Comparison of ENCODE assay signal across 2 cellular contexts in the genomic region with DNA sequence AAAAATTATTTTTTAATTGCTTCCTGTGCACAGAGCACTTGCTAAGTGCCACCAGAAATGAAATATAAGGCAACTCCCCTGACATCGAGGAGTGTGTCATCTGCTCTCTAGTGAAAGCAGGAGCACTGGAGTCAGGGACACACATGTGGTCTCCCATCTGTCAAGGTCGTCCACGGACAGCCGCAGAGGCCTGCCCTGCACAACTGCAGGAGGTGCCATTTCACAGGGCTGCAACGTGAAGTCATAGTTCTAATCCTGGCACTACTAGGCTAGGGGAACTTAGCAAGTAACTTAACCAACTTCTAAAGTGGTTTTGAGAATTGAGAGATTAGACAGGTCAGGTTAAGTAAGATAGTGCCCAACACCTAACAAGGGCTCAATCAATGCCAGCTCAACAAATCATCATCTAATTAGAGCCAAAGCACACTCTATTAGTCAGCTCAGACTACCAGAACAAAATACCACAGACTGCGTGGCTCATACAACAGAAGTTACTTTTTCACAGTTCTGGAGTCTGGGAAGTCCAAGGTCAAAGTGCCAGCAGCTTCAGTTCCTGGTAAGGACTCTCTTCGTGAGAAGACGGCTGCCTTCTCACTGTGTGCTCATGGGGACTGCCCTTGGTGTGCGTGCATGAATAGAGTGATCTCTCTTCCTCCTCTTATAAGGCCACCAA.
TF ChIP-seq lines count a peak whose summit lies in the region.

No MANE protein-coding gene starts in this region.

TF ChIP-seq in GM23338, 12 proteins besides CTCF, POLR2A, EP300 and RAD21:
- TF ChIP-seq, protein P1, sequence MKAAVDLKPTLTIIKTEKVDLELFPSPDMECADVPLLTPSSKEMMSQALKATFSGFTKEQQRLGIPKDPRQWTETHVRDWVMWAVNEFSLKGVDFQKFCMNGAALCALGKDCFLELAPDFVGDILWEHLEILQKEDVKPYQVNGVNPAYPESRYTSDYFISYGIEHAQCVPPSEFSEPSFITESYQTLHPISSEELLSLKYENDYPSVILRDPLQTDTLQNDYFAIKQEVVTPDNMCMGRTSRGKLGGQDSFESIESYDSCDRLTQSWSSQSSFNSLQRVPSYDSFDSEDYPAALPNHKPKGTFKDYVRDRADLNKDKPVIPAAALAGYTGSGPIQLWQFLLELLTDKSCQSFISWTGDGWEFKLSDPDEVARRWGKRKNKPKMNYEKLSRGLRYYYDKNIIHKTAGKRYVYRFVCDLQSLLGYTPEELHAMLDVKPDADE (IDR thresholded peaks at IDR 0.05) = no peak
- no peak for TF ChIP-seq NANOG (IDR thresholded peaks at IDR 0.05; ENCODE audit: borderline replicate concordance)
- TF ChIP-seq, protein P2, sequence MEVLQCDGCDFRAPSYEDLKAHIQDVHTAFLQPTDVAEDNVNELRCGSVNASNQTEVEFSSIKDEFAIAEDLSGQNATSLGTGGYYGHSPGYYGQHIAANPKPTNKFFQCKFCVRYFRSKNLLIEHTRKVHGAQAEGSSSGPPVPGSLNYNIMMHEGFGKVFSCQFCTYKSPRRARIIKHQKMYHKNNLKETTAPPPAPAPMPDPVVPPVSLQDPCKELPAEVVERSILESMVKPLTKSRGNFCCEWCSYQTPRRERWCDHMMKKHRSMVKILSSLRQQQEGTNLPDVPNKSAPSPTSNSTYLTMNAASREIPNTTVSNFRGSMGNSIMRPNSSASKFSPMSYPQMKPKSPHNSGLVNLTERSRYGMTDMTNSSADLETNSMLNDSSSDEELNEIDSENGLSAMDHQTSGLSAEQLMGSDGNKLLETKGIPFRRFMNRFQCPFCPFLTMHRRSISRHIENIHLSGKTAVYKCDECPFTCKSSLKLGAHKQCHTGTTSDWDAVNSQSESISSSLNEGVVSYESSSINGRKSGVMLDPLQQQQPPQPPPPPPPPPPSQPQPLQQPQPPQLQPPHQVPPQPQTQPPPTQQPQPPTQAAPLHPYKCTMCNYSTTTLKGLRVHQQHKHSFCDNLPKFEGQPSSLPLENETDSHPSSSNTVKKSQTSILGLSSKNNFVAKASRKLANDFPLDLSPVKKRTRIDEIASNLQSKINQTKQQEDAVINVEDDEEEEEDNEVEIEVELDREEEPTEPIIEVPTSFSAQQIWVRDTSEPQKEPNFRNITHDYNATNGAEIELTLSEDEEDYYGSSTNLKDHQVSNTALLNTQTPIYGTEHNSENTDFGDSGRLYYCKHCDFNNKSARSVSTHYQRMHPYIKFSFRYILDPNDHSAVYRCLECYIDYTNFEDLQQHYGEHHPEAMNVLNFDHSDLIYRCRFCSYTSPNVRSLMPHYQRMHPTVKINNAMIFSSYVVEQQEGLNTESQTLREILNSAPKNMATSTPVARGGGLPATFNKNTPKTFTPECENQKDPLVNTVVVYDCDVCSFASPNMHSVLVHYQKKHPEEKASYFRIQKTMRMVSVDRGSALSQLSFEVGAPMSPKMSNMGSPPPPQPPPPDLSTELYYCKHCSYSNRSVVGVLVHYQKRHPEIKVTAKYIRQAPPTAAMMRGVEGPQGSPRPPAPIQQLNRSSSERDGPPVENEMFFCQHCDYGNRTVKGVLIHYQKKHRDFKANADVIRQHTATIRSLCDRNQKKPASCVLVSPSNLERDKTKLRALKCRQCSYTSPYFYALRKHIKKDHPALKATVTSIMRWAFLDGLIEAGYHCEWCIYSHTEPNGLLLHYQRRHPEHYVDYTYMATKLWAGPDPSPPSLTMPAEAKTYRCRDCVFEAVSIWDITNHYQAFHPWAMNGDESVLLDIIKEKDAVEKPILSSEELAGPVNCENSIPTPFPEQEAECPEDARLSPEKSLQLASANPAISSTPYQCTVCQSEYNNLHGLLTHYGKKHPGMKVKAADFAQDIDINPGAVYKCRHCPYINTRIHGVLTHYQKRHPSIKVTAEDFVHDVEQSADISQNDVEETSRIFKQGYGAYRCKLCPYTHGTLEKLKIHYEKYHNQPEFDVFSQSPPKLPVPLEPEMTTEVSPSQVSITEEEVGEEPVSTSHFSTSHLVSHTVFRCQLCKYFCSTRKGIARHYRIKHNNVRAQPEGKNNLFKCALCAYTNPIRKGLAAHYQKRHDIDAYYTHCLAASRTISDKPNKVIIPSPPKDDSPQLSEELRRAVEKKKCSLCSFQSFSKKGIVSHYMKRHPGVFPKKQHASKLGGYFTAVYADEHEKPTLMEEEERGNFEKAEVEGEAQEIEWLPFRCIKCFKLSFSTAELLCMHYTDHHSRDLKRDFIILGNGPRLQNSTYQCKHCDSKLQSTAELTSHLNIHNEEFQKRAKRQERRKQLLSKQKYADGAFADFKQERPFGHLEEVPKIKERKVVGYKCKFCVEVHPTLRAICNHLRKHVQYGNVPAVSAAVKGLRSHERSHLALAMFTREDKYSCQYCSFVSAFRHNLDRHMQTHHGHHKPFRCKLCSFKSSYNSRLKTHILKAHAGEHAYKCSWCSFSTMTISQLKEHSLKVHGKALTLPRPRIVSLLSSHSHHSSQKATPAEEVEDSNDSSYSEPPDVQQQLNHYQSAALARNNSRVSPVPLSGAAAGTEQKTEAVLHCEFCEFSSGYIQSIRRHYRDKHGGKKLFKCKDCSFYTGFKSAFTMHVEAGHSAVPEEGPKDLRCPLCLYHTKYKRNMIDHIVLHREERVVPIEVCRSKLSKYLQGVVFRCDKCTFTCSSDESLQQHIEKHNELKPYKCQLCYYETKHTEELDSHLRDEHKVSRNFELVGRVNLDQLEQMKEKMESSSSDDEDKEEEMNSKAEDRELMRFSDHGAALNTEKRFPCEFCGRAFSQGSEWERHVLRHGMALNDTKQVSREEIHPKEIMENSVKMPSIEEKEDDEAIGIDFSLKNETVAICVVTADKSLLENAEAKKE (CRISPR knock-in tag; IDR thresholded peaks at IDR 0.05) = no peak

TF ChIP-seq in GM12878, 131 proteins besides CTCF, POLR2A, EP300 and RAD21 (continued from another document):
- TF ChIP-seq, protein P3, sequence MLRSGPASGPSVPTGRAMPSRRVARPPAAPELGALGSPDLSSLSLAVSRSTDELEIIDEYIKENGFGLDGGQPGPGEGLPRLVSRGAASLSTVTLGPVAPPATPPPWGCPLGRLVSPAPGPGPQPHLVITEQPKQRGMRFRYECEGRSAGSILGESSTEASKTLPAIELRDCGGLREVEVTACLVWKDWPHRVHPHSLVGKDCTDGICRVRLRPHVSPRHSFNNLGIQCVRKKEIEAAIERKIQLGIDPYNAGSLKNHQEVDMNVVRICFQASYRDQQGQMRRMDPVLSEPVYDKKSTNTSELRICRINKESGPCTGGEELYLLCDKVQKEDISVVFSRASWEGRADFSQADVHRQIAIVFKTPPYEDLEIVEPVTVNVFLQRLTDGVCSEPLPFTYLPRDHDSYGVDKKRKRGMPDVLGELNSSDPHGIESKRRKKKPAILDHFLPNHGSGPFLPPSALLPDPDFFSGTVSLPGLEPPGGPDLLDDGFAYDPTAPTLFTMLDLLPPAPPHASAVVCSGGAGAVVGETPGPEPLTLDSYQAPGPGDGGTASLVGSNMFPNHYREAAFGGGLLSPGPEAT (IDR thresholded peaks at IDR 0.05; ENCODE audit: low read depth) = no peak
- TF ChIP-seq ETV6 (conservative IDR thresholded peaks at IDR 0.05 in 1 of 2, IDR thresholded peaks at IDR 0.05 in 1 of 2; ENCODE audit: borderline replicate concordance in 1 of 2, low read depth in 1 of 2) (0 out of 4 replicates have a peak, but pooled peaks of 1 of the 2 experiments have one; percentile 31), RFX5 (IDR thresholded peaks at IDR 0.05; ENCODE audit: low read depth, low read length) (no peak), SPI1 (IDR thresholded peaks at IDR 0.05; ENCODE audit: borderline replicate concordance, insufficient read depth, low read depth, low read length) (0 out of 2 replicates have a peak, but pooled peaks have one; percentile 11), GATAD2B (conservative IDR thresholded peaks at IDR 0.05; ENCODE audit: low read depth) (0 out of 2 replicates have a peak, but pooled peaks have one; percentile 31), RUNX3 (IDR thresholded peaks at IDR 0.05; ENCODE audit: low read length) (peak; percentile 41; the same call in 1 of the 2 replicates), CREM (IDR thresholded peaks at IDR 0.05; ENCODE audit: low read depth) (0 out of 2 replicates have a peak, but pooled peaks have one; percentile 30), IKZF1 (conservative IDR thresholded peaks at IDR 0.05) (peak; percentile 54), ATF7 (IDR thresholded peaks at IDR 0.05; ENCODE audit: low read depth) (0 out of 2 replicates have a peak, but pooled peaks have one; percentile 13)
